Comparison of ENCODE assay signal across 10 cellular contexts in the genomic region with DNA sequence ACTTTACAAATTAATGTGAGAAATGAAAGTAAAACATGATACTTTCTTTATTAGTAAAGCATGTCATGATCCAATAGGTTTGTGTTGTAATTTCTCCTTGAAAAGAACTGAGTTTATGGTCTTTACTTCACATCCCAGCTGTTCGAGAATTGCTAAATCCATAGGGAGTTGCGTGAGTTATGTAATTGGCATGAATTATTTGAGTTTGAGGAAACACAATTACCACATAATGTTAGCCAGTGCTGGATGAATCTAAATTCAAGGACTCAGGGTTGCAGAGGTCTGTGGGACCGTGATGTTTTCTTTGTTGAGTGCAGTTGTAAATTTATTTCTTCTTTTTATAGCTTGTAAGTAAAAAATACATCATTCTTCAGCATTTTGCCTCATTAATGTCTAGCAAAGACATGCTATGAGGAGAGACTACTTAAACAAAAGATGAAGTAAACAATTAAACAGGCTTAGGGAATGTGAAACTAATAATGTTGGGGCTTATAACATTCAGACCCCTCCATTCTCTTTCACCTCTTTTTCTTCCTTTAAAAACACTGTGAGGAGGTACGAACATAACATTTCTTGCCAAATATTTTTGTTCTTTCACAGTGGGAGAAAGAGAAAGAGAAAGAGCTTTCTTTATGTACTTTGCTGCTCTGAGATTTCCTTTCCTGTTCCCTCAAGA.
DNase-seq lines count a peak whose midpoint lies in the region; ATAC-seq and TF ChIP-seq lines count a peak whose summit lies in the region.
"Had no signal": no experiment of that assay in that cellular context is flagged by ENCODE, and none has a peak within 500 bp of the region (broad histone marks: within the 10 kb centered on the region; RNA-seq: fewer than 3 reads in every experiment).

No MANE protein-coding gene starts in this region.

- no peaks in the 10 kb centered on the region for H3K36me3 ChIP-seq in HUES48 (ENCODE audit: control insufficient read depth, insufficient read depth, low read length)
- no peaks in the 10 kb centered on the region for H3K36me3 ChIP-seq in effector memory CD4-positive, alpha-beta T cell (ENCODE audit: control insufficient read depth, insufficient read depth, low read length)

- H3K9ac ChIP-seq in HUES48 (ENCODE audit: low read depth, low read length), result no peak overlapping the region

- DNase-seq in GM03348 (ENCODE audit: low spot score), result peak; percentile 64
- DNase-seq in choroid plexus epithelial cell (ENCODE audit: low read depth), result peak; percentile 61
- no peak for DNase-seq in omental fat pad (ENCODE audit: low spot score)
- DNase-seq in mucosa of gallbladder (ENCODE audit: low spot score), result no peak
- no peak for DNase-seq in cerebellum (ENCODE audit: low spot score)
- DNase-seq in effector memory CD4-positive, alpha-beta T cell, result no peak
- DNase-seq: activated CD8-positive, alpha-beta memory T cell treated with anti-CD3 and anti-CD28 coated beads for 24 hours had no signal

- H3K9me3 ChIP-seq in HUES48 (ENCODE audit: control insufficient read depth, insufficient read depth, low read length), result no peaks in the 10 kb centered on the region
- H3K9me3 ChIP-seq in effector memory CD4-positive, alpha-beta T cell (ENCODE audit: control insufficient read depth, low read length), result no peaks in the 10 kb centered on the region

- H3K4me1 ChIP-seq in HUES48 (ENCODE audit: control insufficient read depth, insufficient read depth, low read length), result peaks cover 12% of the 10 kb centered on the region
- H3K4me1 ChIP-seq in effector memory CD4-positive, alpha-beta T cell (ENCODE audit: control insufficient read depth, insufficient read depth, low read length, poor library complexity, severe bottlenecking), result no peaks in the 10 kb centered on the region

- H3K4me3 ChIP-seq in HUES48 (ENCODE audit: low read depth, low read length), result no peak overlapping the region
- no peak overlapping the region for H3K4me3 ChIP-seq in choroid plexus epithelial cell (ENCODE audit: low read depth, low read length)
- no peak overlapping the region for H3K4me3 ChIP-seq in effector memory CD4-positive, alpha-beta T cell (ENCODE audit: insufficient read depth, low read depth, low read length, poor library complexity, severe bottlenecking)
- H3K4me3 ChIP-seq: K562 had no signal

- peak overlapping the region; percentile 21 for H3K27ac ChIP-seq in HUES48 (ENCODE audit: low read depth, low read length)
- no peak overlapping the region for H3K27ac ChIP-seq in effector memory CD4-positive, alpha-beta T cell (ENCODE audit: insufficient read depth, low read length, poor library complexity, severe bottlenecking)

- H3K27me3 ChIP-seq in HUES48 (ENCODE audit: control insufficient read depth, insufficient read depth, low read length), result no peaks in the 10 kb centered on the region
- H3K27me3 ChIP-seq in effector memory CD4-positive, alpha-beta T cell (replicated peaks; ENCODE audit: control insufficient read depth, insufficient read depth, low read length, poor library complexity, severe bottlenecking), result no peaks in the 10 kb centered on the region

- no peak for TF ChIP-seq CTCF in choroid plexus epithelial cell (conservative IDR thresholded peaks at IDR 0.05; ENCODE audit: low read depth, low read length)
- no peak for TF ChIP-seq CTCF in omental fat pad (IDR thresholded peaks at IDR 0.05)

- ATAC-seq in omental fat pad (ENCODE audit: low FRiP score), result peak; percentile 78
- ATAC-seq in HG02588 (IDR thresholded peaks at IDR 0.05; ENCODE audit: unreplicated experiment), result no peak
- ATAC-seq: K562 had no signal

Comparison
In these comparisons a context has a peak if more than half of its experiments do, and no peak if none do; other contexts are left out.
1. DNase-seq: peak in GM03348 (single experiment) and choroid plexus epithelial cell (single experiment); none in omental fat pad (single experiment), mucosa of gallbladder (single experiment), cerebellum (single experiment) and effector memory CD4-positive, alpha-beta T cell (0 of 3).